ENCODE assay signal across 8 cellular contexts in genomic region chr12:49369723-49370145, GRCh38. TPM values are rescaled to one million over a fixed set of nuclear protein-coding genes. Genes with fewer than 3 reads are reported as not detected.
DNase-seq lines count a peak whose midpoint lies in the region; ATAC-seq and TF ChIP-seq lines count a peak whose summit lies in the region.

No MANE protein-coding gene starts in this region.

- in situ Hi-C loops in SK-MEL-5 (cut with HindIII; ENCODE audit: low pct_unique_long_range_greater_than_20kb, low sequenced_read_pairs), result loop anchor here (10.0 kb wide), 1 partner anchor 145 kb away; no protein-coding TSS in a partner anchor

- no peaks in the 10 kb centered on the region for H3K9me3 ChIP-seq in skeletal muscle satellite cell (replicated peaks; ENCODE audit: low read length)

- peaks cover 6% of the 10 kb centered on the region for H3K36me3 ChIP-seq in skeletal muscle satellite cell (ENCODE audit: insufficient read depth, low read length)

- H3K4me2 ChIP-seq in skeletal muscle satellite cell (ENCODE audit: low read length), result peak overlapping the region; percentile 86

- peak overlapping the region; percentile 54 for H3K9ac ChIP-seq in skeletal muscle satellite cell (ENCODE audit: low read depth, low read length)

- H3K27me3 ChIP-seq in skeletal muscle satellite cell (ENCODE audit: control insufficient read depth, insufficient read depth, low read length), result no peaks in the 10 kb centered on the region

- no peak for TF ChIP-seq POLR2A in erythroblast (IDR thresholded peaks at IDR 0.05; ENCODE audit: low read length)

- DNase-seq in DMS53 (lab: John Stamatoyannopoulos, UW) (peak; percentile 45), DMS53 treated with DMSO at 0.1 percent for 48 hours (lab: John Stamatoyannopoulos, UW; ENCODE audit: unreplicated experiment) (no peak), SK-MEL-5 (ENCODE audit: low read depth, low spot score) (peak; percentile 75), erythroblast (lab: John Stamatoyannopoulos, UW) (peak; percentile 32 to 43)
- DNase-seq in activated CD4-positive, CD25-positive, alpha-beta regulatory T cell (lab: John Stamatoyannopoulos, UW), result no peak

- H3K4me3 ChIP-seq in skeletal muscle satellite cell (ENCODE audit: low read length), result peak overlapping the region; percentile 76

- ATAC-seq in GM19397 (IDR thresholded peaks at IDR 0.05; ENCODE audit: unreplicated experiment) (peak; percentile 25), HG03520 (IDR thresholded peaks at IDR 0.05; ENCODE audit: unreplicated experiment) (peak; percentile 41)

- peaks cover 36% of the 10 kb centered on the region for H3K4me1 ChIP-seq in skeletal muscle satellite cell (ENCODE audit: control insufficient read depth, insufficient read depth, low read length)

RNA-seq across cellular contexts. Expression of gene SPATS2, which starts 2.5 kb away (rescaled TPM):
- total RNA-seq in SK-MEL-5 (2014; rRNA removed; shearing (Covaris generic)), result 57.0 and 71.5 TPM in 2 replicates
- 52.8 and 65.7 TPM in 2 replicates for polyA plus RNA-seq in SK-MEL-5 (2015; cell fraction: cytosol; rRNA removed)
- 61.3 and 67.2 TPM in 2 replicates for polyA plus RNA-seq in SK-MEL-5 (2015; cell fraction: nucleus; rRNA removed)
- total RNA-seq in skeletal muscle satellite cell (2012; rRNA removed), result 15.7 and 21.3 TPM in 2 replicates

RNA-seq across cellular contexts. Expression of gene DNAJC22, which starts 23.0 kb away (rescaled TPM):
- 11.9 and 13.2 TPM in 2 replicates for total RNA-seq in SK-MEL-5 (2014; rRNA removed; shearing (Covaris generic))
- 12.6 and 13.1 TPM in 2 replicates for polyA plus RNA-seq in SK-MEL-5 (2015; cell fraction: cytosol; rRNA removed)
- 11.6 and 13.5 TPM in 2 replicates for polyA plus RNA-seq in SK-MEL-5 (2015; cell fraction: nucleus; rRNA removed)
- total RNA-seq in skeletal muscle satellite cell (2012; rRNA removed), result 0.25 and 0.66 TPM in 2 replicates

RNA-seq across cellular contexts. Expression of gene C1QL4, which starts 32.7 kb away (rescaled TPM):
- 3.5 and 3.6 TPM in 2 replicates for total RNA-seq in SK-MEL-5 (2014; rRNA removed; shearing (Covaris generic))
- polyA plus RNA-seq in SK-MEL-5 (2015; cell fraction: cytosol; rRNA removed), result 4.7 and 5.0 TPM in 2 replicates
- 1.3 and 2.8 TPM in 2 replicates for polyA plus RNA-seq in SK-MEL-5 (2015; cell fraction: nucleus; rRNA removed)
- 0.22 TPM in 1 of 2 replicates, not detected in the other for total RNA-seq in skeletal muscle satellite cell (2012; rRNA removed)

RNA-seq across cellular contexts. Expression of gene TROAP, which starts 46.7 kb away (rescaled TPM):
- total RNA-seq in SK-MEL-5 (2014; rRNA removed; shearing (Covaris generic)), result 17.9 and 28.6 TPM in 2 replicates
- polyA plus RNA-seq in SK-MEL-5 (2015; cell fraction: cytosol; rRNA removed), result 28.9 and 38.2 TPM in 2 replicates
- 113 and 141 TPM in 2 replicates for polyA plus RNA-seq in SK-MEL-5 (2015; cell fraction: nucleus; rRNA removed)
- 7.0 and 7.6 TPM in 2 replicates for total RNA-seq in skeletal muscle satellite cell (2012; rRNA removed)

Comparison
In these comparisons a context has a peak if more than half of its experiments do, and no peak if none do; other contexts are left out.
1. DNase-seq: peak in DMS53 (single experiment), SK-MEL-5 (single experiment) and erythroblast (2 of 2); none in DMS53 treated with DMSO at 0.1 percent for 48 hours (single experiment) and activated CD4-positive, CD25-positive, alpha-beta regulatory T cell (0 of 4).